In genomic region chr10:95282115-95282514, GRCh38 we compare ENCODE assay signal across 2 cellular contexts.
TF ChIP-seq lines count a peak whose summit lies in the region.

No MANE protein-coding gene starts in this region.

TF ChIP-seq in IMR-90, 13 proteins besides CTCF, POLR2A, EP300 and RAD21:
- TF ChIP-seq, protein P1, sequence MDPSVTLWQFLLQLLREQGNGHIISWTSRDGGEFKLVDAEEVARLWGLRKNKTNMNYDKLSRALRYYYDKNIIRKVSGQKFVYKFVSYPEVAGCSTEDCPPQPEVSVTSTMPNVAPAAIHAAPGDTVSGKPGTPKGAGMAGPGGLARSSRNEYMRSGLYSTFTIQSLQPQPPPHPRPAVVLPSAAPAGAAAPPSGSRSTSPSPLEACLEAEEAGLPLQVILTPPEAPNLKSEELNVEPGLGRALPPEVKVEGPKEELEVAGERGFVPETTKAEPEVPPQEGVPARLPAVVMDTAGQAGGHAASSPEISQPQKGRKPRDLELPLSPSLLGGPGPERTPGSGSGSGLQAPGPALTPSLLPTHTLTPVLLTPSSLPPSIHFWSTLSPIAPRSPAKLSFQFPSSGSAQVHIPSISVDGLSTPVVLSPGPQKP (IDR thresholded peaks at IDR 0.05; ENCODE audit: borderline replicate concordance, low read depth, low read length): no peak
- TF ChIP-seq CHD1 (IDR thresholded peaks at IDR 0.05; ENCODE audit: low read depth, low read length) (no peak), CEBPB (IDR thresholded peaks at IDR 0.05; ENCODE audit: low read depth, low read length) (no peak), RFX5 (IDR thresholded peaks at IDR 0.05; ENCODE audit: low read depth, low read length) (no peak), FOS (IDR thresholded peaks at IDR 0.05; ENCODE audit: low read depth, low read length) (no peak), RCOR1 (IDR thresholded peaks at IDR 0.05; ENCODE audit: insufficient replicate concordance, low read length) (no peak), MAZ (IDR thresholded peaks at IDR 0.05; ENCODE audit: borderline replicate concordance, low read depth, low read length) (no peak), SMC3 (IDR thresholded peaks at IDR 0.05; ENCODE audit: low read depth, low read length) (no peak), NFE2L2 (IDR thresholded peaks at IDR 0.05; ENCODE audit: low read depth, low read length) (no peak)

TF ChIP-seq in HepG2, 621 proteins besides CTCF, POLR2A, EP300 and RAD21:
- TF ChIP-seq ZFP36L1 (CRISPR knock-in tag; IDR thresholded peaks at IDR 0.05): no peak
- 0 out of 2 replicates have a peak, but pooled peaks have one; percentile 7 for TF ChIP-seq ARID5B (CRISPR knock-in tag; IDR thresholded peaks at IDR 0.05)
- TF ChIP-seq SAP130 (CRISPR knock-in tag; IDR thresholded peaks at IDR 0.05; ENCODE audit: low read depth): peak; percentile 42; the same call in 1 of the 2 replicates
- TF ChIP-seq GATAD2A (CRISPR knock-in tag; IDR thresholded peaks at IDR 0.05): 0 out of 2 replicates have a peak, but pooled peaks have one; percentile 10
- peak; percentile 23; the same call in 1 of the 2 replicates for TF ChIP-seq ZNF292 (CRISPR knock-in tag; IDR thresholded peaks at IDR 0.05; ENCODE audit: borderline replicate concordance, low read depth)
- TF ChIP-seq ATAD3A (CRISPR knock-in tag; IDR thresholded peaks at IDR 0.05): no peak
- no peak for TF ChIP-seq PHF5A (CRISPR knock-in tag; IDR thresholded peaks at IDR 0.05; ENCODE audit: low read depth, unreplicated experiment)
- TF ChIP-seq NR2F6 (IDR thresholded peaks at IDR 0.05): 0 out of 2 replicates have a peak, but pooled peaks have one; percentile 9
- TF ChIP-seq NR2F6 (CRISPR knock-in tag; IDR thresholded peaks at IDR 0.05): no peak
- 0 out of 2 replicates have a peak, but pooled peaks have one; percentile 16 for TF ChIP-seq THAP11 (CRISPR knock-in tag; IDR thresholded peaks at IDR 0.05)
- 0 out of 2 replicates have a peak, but pooled peaks have one; percentile 40 for TF ChIP-seq ZNF644 (CRISPR knock-in tag; IDR thresholded peaks at IDR 0.05; ENCODE audit: low read depth)
- no peak for TF ChIP-seq ZNF160 (CRISPR knock-in tag; IDR thresholded peaks at IDR 0.05)
- TF ChIP-seq NRL (CRISPR knock-in tag; IDR thresholded peaks at IDR 0.05; ENCODE audit: borderline replicate concordance): no peak
- TF ChIP-seq, protein P2, sequence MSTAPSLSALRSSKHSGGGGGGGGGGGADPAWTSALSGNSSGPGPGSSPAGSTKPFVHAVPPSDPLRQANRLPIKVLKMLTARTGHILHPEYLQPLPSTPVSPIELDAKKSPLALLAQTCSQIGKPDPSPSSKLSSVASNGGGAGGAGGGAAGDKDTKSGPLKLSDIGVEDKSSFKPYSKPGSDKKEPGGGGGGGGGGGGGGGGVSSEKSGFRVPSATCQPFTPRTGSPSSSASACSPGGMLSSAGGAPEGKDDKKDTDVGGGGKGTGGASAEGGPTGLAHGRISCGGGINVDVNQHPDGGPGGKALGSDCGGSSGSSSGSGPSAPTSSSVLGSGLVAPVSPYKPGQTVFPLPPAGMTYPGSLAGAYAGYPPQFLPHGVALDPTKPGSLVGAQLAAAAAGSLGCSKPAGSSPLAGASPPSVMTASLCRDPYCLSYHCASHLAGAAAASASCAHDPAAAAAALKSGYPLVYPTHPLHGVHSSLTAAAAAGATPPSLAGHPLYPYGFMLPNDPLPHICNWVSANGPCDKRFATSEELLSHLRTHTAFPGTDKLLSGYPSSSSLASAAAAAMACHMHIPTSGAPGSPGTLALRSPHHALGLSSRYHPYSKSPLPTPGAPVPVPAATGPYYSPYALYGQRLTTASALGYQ (CRISPR knock-in tag; IDR thresholded peaks at IDR 0.05): no peak
- TF ChIP-seq HOMEZ (CRISPR knock-in tag; IDR thresholded peaks at IDR 0.05; ENCODE audit: low read depth): 0 out of 2 replicates have a peak, but pooled peaks have one; percentile 30
- no peak for TF ChIP-seq ZSCAN22 (CRISPR knock-in tag; IDR thresholded peaks at IDR 0.05)
- no peak for TF ChIP-seq ZNF232 (CRISPR knock-in tag; IDR thresholded peaks at IDR 0.05; ENCODE audit: borderline replicate concordance)
- TF ChIP-seq SRSF1 (optimal IDR thresholded peaks at IDR 0.05; ENCODE audit: low read depth, low read length): no peak
- TF ChIP-seq NR2F1 (CRISPR knock-in tag; IDR thresholded peaks at IDR 0.05): no peak
- TF ChIP-seq ZNF331 (CRISPR knock-in tag; IDR thresholded peaks at IDR 0.05): peak; percentile 57; the same call in 1 of the 2 replicates
- no peak for TF ChIP-seq ZNF546 (CRISPR knock-in tag; conservative IDR thresholded peaks at IDR 0.05)
- TF ChIP-seq MAFF (IDR thresholded peaks at IDR 0.05; ENCODE audit: low read depth, low read length): 0 out of 2 replicates have a peak, but pooled peaks have one; percentile 11
- TF ChIP-seq, protein P3, sequence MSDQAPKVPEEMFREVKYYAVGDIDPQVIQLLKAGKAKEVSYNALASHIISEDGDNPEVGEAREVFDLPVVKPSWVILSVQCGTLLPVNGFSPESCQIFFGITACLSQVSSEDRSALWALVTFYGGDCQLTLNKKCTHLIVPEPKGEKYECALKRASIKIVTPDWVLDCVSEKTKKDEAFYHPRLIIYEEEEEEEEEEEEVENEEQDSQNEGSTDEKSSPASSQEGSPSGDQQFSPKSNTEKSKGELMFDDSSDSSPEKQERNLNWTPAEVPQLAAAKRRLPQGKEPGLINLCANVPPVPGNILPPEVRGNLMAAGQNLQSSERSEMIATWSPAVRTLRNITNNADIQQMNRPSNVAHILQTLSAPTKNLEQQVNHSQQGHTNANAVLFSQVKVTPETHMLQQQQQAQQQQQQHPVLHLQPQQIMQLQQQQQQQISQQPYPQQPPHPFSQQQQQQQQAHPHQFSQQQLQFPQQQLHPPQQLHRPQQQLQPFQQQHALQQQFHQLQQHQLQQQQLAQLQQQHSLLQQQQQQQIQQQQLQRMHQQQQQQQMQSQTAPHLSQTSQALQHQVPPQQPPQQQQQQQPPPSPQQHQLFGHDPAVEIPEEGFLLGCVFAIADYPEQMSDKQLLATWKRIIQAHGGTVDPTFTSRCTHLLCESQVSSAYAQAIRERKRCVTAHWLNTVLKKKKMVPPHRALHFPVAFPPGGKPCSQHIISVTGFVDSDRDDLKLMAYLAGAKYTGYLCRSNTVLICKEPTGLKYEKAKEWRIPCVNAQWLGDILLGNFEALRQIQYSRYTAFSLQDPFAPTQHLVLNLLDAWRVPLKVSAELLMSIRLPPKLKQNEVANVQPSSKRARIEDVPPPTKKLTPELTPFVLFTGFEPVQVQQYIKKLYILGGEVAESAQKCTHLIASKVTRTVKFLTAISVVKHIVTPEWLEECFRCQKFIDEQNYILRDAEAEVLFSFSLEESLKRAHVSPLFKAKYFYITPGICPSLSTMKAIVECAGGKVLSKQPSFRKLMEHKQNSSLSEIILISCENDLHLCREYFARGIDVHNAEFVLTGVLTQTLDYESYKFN (CRISPR knock-in tag; conservative IDR thresholded peaks at IDR 0.05): 0 out of 2 replicates have a peak, but pooled peaks have one; percentile 26
- TF ChIP-seq FOSL2 (CRISPR knock-in tag; IDR thresholded peaks at IDR 0.05): peak; percentile 66
- no peak for TF ChIP-seq ARID2 (CRISPR knock-in tag; IDR thresholded peaks at IDR 0.05; ENCODE audit: borderline replicate concordance)
- TF ChIP-seq, protein P4, sequence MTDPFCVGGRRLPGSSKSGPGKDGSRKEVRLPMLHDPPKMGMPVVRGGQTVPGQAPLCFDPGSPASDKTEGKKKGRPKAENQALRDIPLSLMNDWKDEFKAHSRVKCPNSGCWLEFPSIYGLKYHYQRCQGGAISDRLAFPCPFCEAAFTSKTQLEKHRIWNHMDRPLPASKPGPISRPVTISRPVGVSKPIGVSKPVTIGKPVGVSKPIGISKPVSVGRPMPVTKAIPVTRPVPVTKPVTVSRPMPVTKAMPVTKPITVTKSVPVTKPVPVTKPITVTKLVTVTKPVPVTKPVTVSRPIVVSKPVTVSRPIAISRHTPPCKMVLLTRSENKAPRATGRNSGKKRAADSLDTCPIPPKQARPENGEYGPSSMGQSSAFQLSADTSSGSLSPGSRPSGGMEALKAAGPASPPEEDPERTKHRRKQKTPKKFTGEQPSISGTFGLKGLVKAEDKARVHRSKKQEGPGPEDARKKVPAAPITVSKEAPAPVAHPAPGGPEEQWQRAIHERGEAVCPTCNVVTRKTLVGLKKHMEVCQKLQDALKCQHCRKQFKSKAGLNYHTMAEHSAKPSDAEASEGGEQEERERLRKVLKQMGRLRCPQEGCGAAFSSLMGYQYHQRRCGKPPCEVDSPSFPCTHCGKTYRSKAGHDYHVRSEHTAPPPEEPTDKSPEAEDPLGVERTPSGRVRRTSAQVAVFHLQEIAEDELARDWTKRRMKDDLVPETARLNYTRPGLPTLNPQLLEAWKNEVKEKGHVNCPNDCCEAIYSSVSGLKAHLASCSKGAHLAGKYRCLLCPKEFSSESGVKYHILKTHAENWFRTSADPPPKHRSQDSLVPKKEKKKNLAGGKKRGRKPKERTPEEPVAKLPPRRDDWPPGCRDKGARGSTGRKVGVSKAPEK (CRISPR knock-in tag; IDR thresholded peaks at IDR 0.05; ENCODE audit: borderline replicate concordance): no peak
- TF ChIP-seq, protein P5, sequence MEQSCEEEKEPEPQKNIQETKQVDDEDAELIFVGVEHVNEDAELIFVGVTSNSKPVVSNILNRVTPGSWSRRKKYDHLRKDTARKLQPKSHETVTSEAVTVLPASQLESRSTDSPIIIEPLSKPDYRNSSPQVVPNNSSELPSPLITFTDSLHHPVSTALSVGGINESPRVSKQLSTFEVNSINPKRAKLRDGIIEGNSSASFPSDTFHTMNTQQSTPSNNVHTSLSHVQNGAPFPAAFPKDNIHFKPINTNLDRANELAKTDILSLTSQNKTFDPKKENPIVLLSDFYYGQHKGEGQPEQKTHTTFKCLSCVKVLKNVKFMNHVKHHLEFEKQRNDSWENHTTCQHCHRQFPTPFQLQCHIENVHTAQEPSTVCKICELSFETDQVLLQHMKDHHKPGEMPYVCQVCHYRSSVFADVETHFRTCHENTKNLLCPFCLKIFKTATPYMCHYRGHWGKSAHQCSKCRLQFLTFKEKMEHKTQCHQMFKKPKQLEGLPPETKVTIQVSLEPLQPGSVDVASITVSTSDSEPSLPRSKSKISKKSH (CRISPR knock-in tag; IDR thresholded peaks at IDR 0.05; ENCODE audit: borderline replicate concordance): no peak
- peak; percentile 47; the same call in 1 of the 2 replicates for TF ChIP-seq HNF4A (CRISPR knock-in tag; IDR thresholded peaks at IDR 0.05)
- no peak for TF ChIP-seq SCMH1 (CRISPR knock-in tag; IDR thresholded peaks at IDR 0.05; ENCODE audit: borderline replicate concordance)
- no peak for TF ChIP-seq KLF11 (CRISPR knock-in tag; IDR thresholded peaks at IDR 0.05)
